In genomic region chr20:49770634-49771033, GRCh38 we compare ENCODE assay signal across 16 cellular contexts. TPM values are rescaled to one million over a fixed set of nuclear protein-coding genes. Genes with fewer than 3 reads are reported as not detected.
DNase-seq lines count a peak whose midpoint lies in the region; ATAC-seq and TF ChIP-seq lines count a peak whose summit lies in the region.
"Had no signal": no experiment of that assay in that cellular context is flagged by ENCODE, and none has a peak within 500 bp of the region (broad histone marks: within the 10 kb centered on the region; RNA-seq: fewer than 3 reads in every experiment).

No MANE protein-coding gene starts in this region.

- H3K9me3 ChIP-seq in HEK293 (ENCODE audit: control insufficient read depth, insufficient read depth, low read depth, low read length) (no peaks in the 10 kb centered on the region), breast epithelium (no peaks in the 10 kb centered on the region), neutrophil (no peaks in the 10 kb centered on the region), body of pancreas (no peaks in the 10 kb centered on the region)

- H3K4me1 ChIP-seq in HEK293 (ENCODE audit: control insufficient read depth, insufficient read depth, low read length) (no peaks in the 10 kb centered on the region), breast epithelium (peaks cover 12 to 19% of the 10 kb centered on the region in 2 donors), neutrophil (ENCODE audit: control insufficient read depth in 1 of 2, insufficient read depth in 1 of 2, low read depth in 1 of 2, low read length in 1 of 2) (peaks cover 79 to 83% of the 10 kb centered on the region in 2 experiments), body of pancreas (peaks cover 33% of the 10 kb centered on the region)

- H3K27me3 Mint-ChIP-seq in CD14-positive monocyte (ENCODE audit: low read depth in 3 of 3): peaks cover 0 to 3% (median 2%) of the 10 kb centered on the region in 3 donors

- WGBS in body of pancreas, 2 donors: 86 to 88% methylated on average over 1 of the region's 1 CpG

- H3K27ac ChIP-seq in HEK293 (ENCODE audit: extremely low read depth, low read depth, low read length) (no peak overlapping the region), breast epithelium (peak overlapping the region; percentile 41 to 91), neutrophil (peak overlapping the region; percentile 92), body of pancreas (no peak overlapping the region)
- H3K27ac ChIP-seq: GM23248 had no signal

- POLR2A ChIA-PET in HEK293 (lab: Yijun Ruan, JAX): interaction anchor here (0.7 kb wide), 1 partner anchor 493 kb away, joined by 3 read pairs; the partner anchor contains the start of gene ZNFX1

- H3K36me3 ChIP-seq in HEK293 (ENCODE audit: control insufficient read depth in 2 of 2, insufficient read depth in 1 of 2, low read length in 2 of 2) (no peaks in the 10 kb centered on the region), breast epithelium (no peaks in the 10 kb centered on the region), neutrophil (no peaks in the 10 kb centered on the region), body of pancreas (replicated peaks in 1 of 2; ENCODE audit: insufficient read depth in 1 of 2, low read depth in 2 of 2) (no peaks in the 10 kb centered on the region)

- peaks cover 4 to 9% of the 10 kb centered on the region in 2 donors for H3K36me3 Mint-ChIP-seq in CD14-positive monocyte
- H3K36me3 Mint-ChIP-seq: CD4-positive, alpha-beta memory T cell had no signal

- peaks cover 76% of the 10 kb centered on the region for H3K4me1 Mint-ChIP-seq in CD14-positive monocyte
- H3K4me1 Mint-ChIP-seq: B cell had no signal

- DNase-seq in CD14-positive monocyte (ENCODE audit: low spot score) (no peak), breast epithelium (ENCODE audit: low spot score in 2 of 2) (no peak), NCI-H526 (lab: John Stamatoyannopoulos, UW) (no peak), body of pancreas (no peak)
- DNase-seq: CD4-positive, alpha-beta memory T cell; GM23248; NCI-H1417 treated with DMSO at 0.1 percent for 48 hours; NCI-H2029; NCI-H2171; NCI-H446 treated with DMSO at 0.1 percent for 48 hours; NCI-H748 treated with DMSO at 0.1 percent for 48 hours had no signal

- CTCF ChIA-PET in HEK293 (lab: Yijun Ruan, JAX): interaction anchor here (0.6 kb wide), 1 partner anchor 60 kb away, joined by 3 read pairs; no protein-coding TSS in a partner anchor

- H3K27me3 ChIP-seq in breast epithelium (no peaks in the 10 kb centered on the region), neutrophil (no peaks in the 10 kb centered on the region), body of pancreas (no peaks in the 10 kb centered on the region)

- no peak for TF ChIP-seq POLR2A in breast epithelium (IDR thresholded peaks at IDR 0.05)
- TF ChIP-seq POLR2A in body of pancreas (IDR thresholded peaks at IDR 0.05): no peak

- ATAC-seq in GM21529 (IDR thresholded peaks at IDR 0.05; ENCODE audit: unreplicated experiment): no peak
- no peak for ATAC-seq in body of pancreas
- ATAC-seq: HCT116 had no signal

- peak overlapping the region in 4 of 7 donors; percentile 3 to 79 (median 26) for H3K27ac Mint-ChIP-seq in CD14-positive monocyte
- H3K27ac Mint-ChIP-seq: B cell had no signal

- H3K4me3 Mint-ChIP-seq in CD14-positive monocyte: no peak overlapping the region
- H3K4me3 Mint-ChIP-seq: B cell had no signal

- intact Hi-C loops in CD14-positive monocyte (cut with micrococcal nuclease): loop anchor here in 1 of 2 donors (10.0 kb wide), 1 partner anchor 56 kb away; the partner anchor contains the start of gene B4GALT5
- intact Hi-C loops in breast epithelium (cut with DNase I; ENCODE audit: low total_unique reads): no loop called here
- intact Hi-C loops in body of pancreas (cut with DNase I): no loop called here

- peaks cover 0 to 6% (median 0%) of the 10 kb centered on the region in 7 donors for H3K9me3 Mint-ChIP-seq in CD14-positive monocyte
- H3K9me3 Mint-ChIP-seq: CD4-positive, alpha-beta memory T cell had no signal

- TF ChIP-seq CTCF in CD14-positive monocyte (IDR thresholded peaks at IDR 0.05) (no peak), HEK293 (tag by site-specific recombination; IDR thresholded peaks at IDR 0.05) (no peak), breast epithelium (IDR thresholded peaks at IDR 0.05) (no peak), neutrophil (IDR thresholded peaks at IDR 0.05) (no peak), body of pancreas (IDR thresholded peaks at IDR 0.05) (no peak)

- no peak overlapping the region for H3K4me3 ChIP-seq in HEK293 (ENCODE audit: low read depth, low read length)
- H3K4me3 ChIP-seq in breast epithelium: no peak overlapping the region
- H3K4me3 ChIP-seq in neutrophil (ENCODE audit: low read depth in 1 of 2, low read length in 1 of 2): peak overlapping the region in 1 of 2 experiments; percentile 18
- no peak overlapping the region for H3K4me3 ChIP-seq in body of pancreas
- H3K4me3 ChIP-seq: GM23248 had no signal

TF ChIP-seq in HEK293, 187 proteins besides CTCF, POLR2A, EP300 and RAD21:
- no peak for TF ChIP-seq IKZF3 (tag by site-specific recombination; IDR thresholded peaks at IDR 0.05)
- TF ChIP-seq ZNF133 (tag by site-specific recombination; IDR thresholded peaks at IDR 0.05): peak; percentile 68

RNA-seq across cellular contexts. Expression of gene SLC9A8, which starts 42.0 kb away (rescaled TPM):
- polyA plus RNA-seq in CD14-positive monocyte: 1 to 10 TPM; 3.0 to 3.3 TPM
- total RNA-seq in breast epithelium: 10 to 100 TPM; 11.8 to 13.5 (median 13.3) TPM
- 10 to 100 TPM in 1 of 2 donors, 1 to 10 TPM in 1; 5.9 to 11.2 TPM for total RNA-seq in body of pancreas

RNA-seq across cellular contexts. Expression of gene B4GALT5, which starts 57.0 kb away (rescaled TPM):
- 1 to 10 TPM; 2.4 to 2.7 TPM for polyA plus RNA-seq in CD14-positive monocyte
- total RNA-seq in breast epithelium (10 to 100 TPM; 16.8 to 33.8 (median 22.1) TPM), body of pancreas (10 to 100 TPM in 1 of 2 donors, 1 to 10 TPM in 1; 9.3 to 12.2 TPM)

Comparison
In these comparisons a context has a peak if more than half of its experiments do, and no peak if none do; other contexts are left out.
1. H3K27ac ChIP-seq: peak in breast epithelium (2 of 2) and neutrophil (single experiment); none in HEK293 (single experiment) and body of pancreas (0 of 4).